12 cellular contexts compared by ENCODE assay signal in genomic region chr9:92715488-92716231, GRCh38. TPM values are rescaled to one million over a fixed set of nuclear protein-coding genes. Genes with fewer than 3 reads are reported as not detected.
DNase-seq lines count a peak whose midpoint lies in the region; ATAC-seq, FAIRE-seq and TF ChIP-seq lines count a peak whose summit lies in the region.
"Had no signal": no experiment of that assay in that cellular context is flagged by ENCODE, and none has a peak within 500 bp of the region (broad histone marks: within the 10 kb centered on the region; RNA-seq: fewer than 3 reads in every experiment).

No MANE protein-coding gene starts in this region.

- in situ Hi-C loops in GM13976 (cut with MboI; ENCODE audit: low sequenced_read_pairs, unreplicated experiment), result loop anchor here (10.0 kb wide), 1 partner anchor 69 kb away; no protein-coding TSS in a partner anchor

- intact Hi-C loops in pancreas (cut with DNase I), result loop anchor here in 2 of 3 donors (5.0 kb wide), 1 partner anchor 77 kb away; no protein-coding TSS in a partner anchor

- H3K4me3 ChIP-seq in pancreas, result no peak overlapping the region
- H3K4me3 ChIP-seq in CD8-positive, alpha-beta memory T cell (ENCODE audit: low read length), result no peak overlapping the region
- H3K4me3 ChIP-seq: tibial artery had no signal

- H3K4me1 ChIP-seq in foreskin keratinocyte (peaks cover 11% of the 10 kb centered on the region), pancreas (no peaks in the 10 kb centered on the region)
- H3K4me1 ChIP-seq in CD8-positive, alpha-beta memory T cell (ENCODE audit: insufficient read depth, low read length), result peaks cover 22% of the 10 kb centered on the region
- H3K4me1 ChIP-seq: tibial artery had no signal

- ATAC-seq in WTC11 (no peak), foreskin keratinocyte (peak; percentile 71), pancreas (peak in 3 of 4 donors; percentile 16 to 31 (median 18))
- ATAC-seq in effector memory CD8-positive, alpha-beta T cell (replicated peaks), result no peak

- no peak for TF ChIP-seq CTCF in GM13976 (IDR thresholded peaks at IDR 0.05; ENCODE audit: borderline replicate concordance, control extremely low read depth, extremely low read depth, insufficient read depth, missing control alignments)
- TF ChIP-seq CTCF in WTC11 (IDR thresholded peaks at IDR 0.05), result no peak
- TF ChIP-seq CTCF in foreskin keratinocyte (conservative IDR thresholded peaks at IDR 0.05), result peak; percentile 47
- no peak for TF ChIP-seq CTCF in pancreas (IDR thresholded peaks at IDR 0.05)

- H3K27me3 ChIP-seq in foreskin keratinocyte, result no peaks in the 10 kb centered on the region
- H3K27me3 ChIP-seq in pancreas, result no peaks in the 10 kb centered on the region
- H3K27me3 ChIP-seq in CD8-positive, alpha-beta memory T cell (ENCODE audit: insufficient read depth, low read length, poor library complexity, severe bottlenecking), result no peaks in the 10 kb centered on the region
- H3K27me3 ChIP-seq: tibial artery had no signal

- POLR2A ChIA-PET in WTC11 (lab: Charles Lee), result no interaction called here
- POLR2A ChIA-PET in CD8-positive, alpha-beta memory T cell (lab: Charles Lee), result no interaction called here

- H3K9me3 Mint-ChIP-seq in WTC11, result no peaks in the 10 kb centered on the region
- no peaks in the 10 kb centered on the region for H3K9me3 Mint-ChIP-seq in CD8-positive, alpha-beta memory T cell
- H3K9me3 Mint-ChIP-seq in effector memory CD8-positive, alpha-beta T cell, result no peaks in the 10 kb centered on the region

- FAIRE-seq in pancreas (lab: Jason Lieb, UNC), result no peak

- no peak overlapping the region for H3K27ac Mint-ChIP-seq in WTC11
- H3K27ac Mint-ChIP-seq in CD8-positive, alpha-beta memory T cell, result no peak overlapping the region
- no peak overlapping the region for H3K27ac Mint-ChIP-seq in effector memory CD8-positive, alpha-beta T cell
- H3K27ac Mint-ChIP-seq: B cell had no signal

- H3K36me3 ChIP-seq in pancreas, result peaks cover 4 to 71% (median 47%) of the 10 kb centered on the region in 3 donors
- peaks cover 46% of the 10 kb centered on the region for H3K36me3 ChIP-seq in CD8-positive, alpha-beta memory T cell (ENCODE audit: insufficient read depth, low read length)

- no peaks in the 10 kb centered on the region for H3K9me3 ChIP-seq in pancreas
- H3K9me3 ChIP-seq in CD8-positive, alpha-beta memory T cell (ENCODE audit: low read length), result no peaks in the 10 kb centered on the region
- H3K9me3 ChIP-seq: tibial artery had no signal

- H3K27me3 Mint-ChIP-seq in WTC11 (ENCODE audit: low read depth), result no peaks in the 10 kb centered on the region
- no peaks in the 10 kb centered on the region for H3K27me3 Mint-ChIP-seq in CD8-positive, alpha-beta memory T cell
- no peaks in the 10 kb centered on the region for H3K27me3 Mint-ChIP-seq in effector memory CD8-positive, alpha-beta T cell
- H3K27me3 Mint-ChIP-seq: B cell had no signal

- no peaks in the 10 kb centered on the region for H3K4me1 Mint-ChIP-seq in WTC11
- peaks cover 21 to 30% (median 24%) of the 10 kb centered on the region in 3 donors for H3K4me1 Mint-ChIP-seq in CD8-positive, alpha-beta memory T cell
- peaks cover 26 to 27% of the 10 kb centered on the region in 2 donors for H3K4me1 Mint-ChIP-seq in effector memory CD8-positive, alpha-beta T cell (ENCODE audit: low read depth in 2 of 2)

- CTCF ChIA-PET in WTC11 (lab: Charles Lee), result interaction anchor here (1.0 to 6.3 kb wide), 4 partner anchors 29 to 93 kb away, joined by 3 to 43 read pairs (median 3); no protein-coding TSS in a partner anchor
- CTCF ChIA-PET in CD8-positive, alpha-beta memory T cell (lab: Charles Lee), result interaction anchor here (0.7 to 6.8 kb wide), 9 partner anchors 8 to 80 kb away, joined by 3 to 41 read pairs (median 4); partner anchors contain the start of gene IPPK

- no peak overlapping the region for H3K4me3 Mint-ChIP-seq in WTC11
- no peak overlapping the region for H3K4me3 Mint-ChIP-seq in CD8-positive, alpha-beta memory T cell
- no peak overlapping the region for H3K4me3 Mint-ChIP-seq in effector memory CD8-positive, alpha-beta T cell
- H3K4me3 Mint-ChIP-seq: B cell had no signal

- peak overlapping the region; percentile 90 for H3K27ac ChIP-seq in foreskin keratinocyte
- H3K27ac ChIP-seq in pancreas, result no peak overlapping the region
- H3K27ac ChIP-seq in CD8-positive, alpha-beta memory T cell (ENCODE audit: low read depth, low read length), result no peak overlapping the region
- H3K27ac ChIP-seq: tibial artery had no signal

- H3K36me3 Mint-ChIP-seq in WTC11, result peaks cover 57% of the 10 kb centered on the region
- peaks cover 3 to 80% (median 18%) of the 10 kb centered on the region in 3 donors for H3K36me3 Mint-ChIP-seq in CD8-positive, alpha-beta memory T cell
- peaks cover 38% of the 10 kb centered on the region for H3K36me3 Mint-ChIP-seq in effector memory CD8-positive, alpha-beta T cell (ENCODE audit: insufficient read depth)

- 85 to 89% methylated on average over 17 of the region's 17 CpGs for WGBS in pancreas, 2 donors

- peak; percentile 23 for DNase-seq in GM13976 (ENCODE audit: low spot score)
- DNase-seq in WTC11 (ENCODE audit: low spot score), result peak; percentile 8
- DNase-seq in foreskin keratinocyte, result peak; percentile 78 to 96
- peak in 2 of 6 donors; percentile 15 to 47 for DNase-seq in pancreas
- DNase-seq in CD8-positive, alpha-beta memory T cell, result no peak
- DNase-seq in SIG-M5 (lab: John Stamatoyannopoulos, UW), result no peak
- DNase-seq in OCI-M2 (lab: John Stamatoyannopoulos, UW; ENCODE audit: unreplicated experiment), result no peak
- no peak for DNase-seq in effector memory CD8-positive, alpha-beta T cell
- DNase-seq: MV-4-11, occipital lobe had no signal

TF ChIP-seq in WTC11, 78 proteins besides CTCF, POLR2A, EP300 and RAD21:
- TF ChIP-seq ZSCAN18 (CRISPR knock-in tag; IDR thresholded peaks at IDR 0.05) (no peak), EMX1 (CRISPR knock-in tag; IDR thresholded peaks at IDR 0.05) (no peak), ZNF281 (CRISPR knock-in tag; IDR thresholded peaks at IDR 0.05) (no peak), TEAD4 (CRISPR knock-in tag; IDR thresholded peaks at IDR 0.05) (no peak), CREB1 (CRISPR knock-in tag; IDR thresholded peaks at IDR 0.05) (no peak), RORB (CRISPR knock-in tag; IDR thresholded peaks at IDR 0.05) (no peak), ZNF232 (CRISPR knock-in tag; IDR thresholded peaks at IDR 0.05) (no peak), NR3C1 (CRISPR knock-in tag; conservative IDR thresholded peaks at IDR 0.05; ENCODE audit: low read depth) (no peak), MYBL2 (CRISPR knock-in tag; IDR thresholded peaks at IDR 0.05) (no peak), FOXK1 (CRISPR knock-in tag; IDR thresholded peaks at IDR 0.05) (no peak), ZBTB21 (CRISPR knock-in tag; IDR thresholded peaks at IDR 0.05; ENCODE audit: borderline replicate concordance) (no peak), PREB (CRISPR knock-in tag; IDR thresholded peaks at IDR 0.05; ENCODE audit: borderline replicate concordance) (no peak)

RNA-seq across cellular contexts. Expression of gene IPPK, which starts 45.7 kb away (rescaled TPM):
- 8.1 to 9.4 TPM (median 8.6 TPM) in 3 replicates for total RNA-seq in WTC11 (2021)
- 16.7 and 17.1 TPM in 2 replicates for total RNA-seq in foreskin keratinocyte
- polyA plus RNA-seq in foreskin keratinocyte, result 10.4 and 12.9 TPM in 2 replicates
- total RNA-seq in pancreas, result 1 to 10 TPM; 1.9 to 3.9 (median 2.6) TPM
- 1 to 10 TPM; 3.7 to 6.5 TPM for polyA plus RNA-seq in pancreas
- 10 to 100 TPM; 13.5 to 13.7 TPM for total RNA-seq in CD8-positive, alpha-beta memory T cell
- 9.2 TPM for polyA plus RNA-seq in CD8-positive, alpha-beta memory T cell

RNA-seq across cellular contexts. Expression of gene BICD2, which starts 49.0 kb away (rescaled TPM):
- total RNA-seq in WTC11 (2021), result 30.8 to 38.7 TPM (median 31.4 TPM) in 3 replicates
- 60.0 and 66.3 TPM in 2 replicates for total RNA-seq in foreskin keratinocyte
- polyA plus RNA-seq in foreskin keratinocyte, result 19.3 and 24.2 TPM in 2 replicates
- 10 to 100 TPM in 1 of 6 donors, 1 to 10 TPM in 5; 5.6 to 13.2 (median 6.5) TPM for total RNA-seq in pancreas
- polyA plus RNA-seq in pancreas, result 1 to 10 TPM; 4.9 to 5.4 TPM
- total RNA-seq in CD8-positive, alpha-beta memory T cell, result 10 to 100 TPM; 26.7 to 27.1 TPM
- polyA plus RNA-seq in CD8-positive, alpha-beta memory T cell, result 18.6 TPM

Comparison
In these comparisons a context has a peak if more than half of its experiments do, and no peak if none do; other contexts are left out.
1. DNase-seq: peak in GM13976 (single experiment), WTC11 (single experiment) and foreskin keratinocyte (2 of 2); none in CD8-positive, alpha-beta memory T cell (0 of 5), SIG-M5 (single experiment), OCI-M2 (single experiment) and effector memory CD8-positive, alpha-beta T cell (0 of 3).
2. ATAC-seq: peak in foreskin keratinocyte (single experiment) and pancreas (3 of 4); none in WTC11 (single experiment) and effector memory CD8-positive, alpha-beta T cell (single experiment).